1 cellular context compared by ENCODE assay signal in the genomic region with DNA sequence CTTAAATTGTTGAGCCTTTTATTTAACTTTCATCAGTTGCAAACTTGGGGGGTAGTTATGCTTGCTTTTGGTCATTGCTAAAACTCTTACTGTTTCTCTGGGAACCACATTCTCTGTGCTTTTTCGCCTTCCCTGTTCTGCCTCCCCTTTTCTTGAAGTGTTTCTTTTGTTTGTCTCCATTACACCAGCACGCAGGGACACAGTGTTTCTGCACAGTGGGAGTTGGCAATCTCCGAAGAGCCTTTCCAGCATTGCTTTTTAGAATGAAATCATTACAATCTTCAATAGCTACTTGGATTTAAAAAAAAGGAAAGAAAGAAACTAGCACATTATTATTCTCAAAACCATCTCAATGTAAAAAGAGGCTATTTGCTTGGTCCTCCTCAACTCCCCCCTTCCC.
TF ChIP-seq lines count a peak whose summit lies in the region.

No MANE protein-coding gene starts in this region.

TF ChIP-seq in GM23338, 12 proteins besides CTCF, POLR2A, EP300 and RAD21 (continued from another document):
- TF ChIP-seq, protein P1, sequence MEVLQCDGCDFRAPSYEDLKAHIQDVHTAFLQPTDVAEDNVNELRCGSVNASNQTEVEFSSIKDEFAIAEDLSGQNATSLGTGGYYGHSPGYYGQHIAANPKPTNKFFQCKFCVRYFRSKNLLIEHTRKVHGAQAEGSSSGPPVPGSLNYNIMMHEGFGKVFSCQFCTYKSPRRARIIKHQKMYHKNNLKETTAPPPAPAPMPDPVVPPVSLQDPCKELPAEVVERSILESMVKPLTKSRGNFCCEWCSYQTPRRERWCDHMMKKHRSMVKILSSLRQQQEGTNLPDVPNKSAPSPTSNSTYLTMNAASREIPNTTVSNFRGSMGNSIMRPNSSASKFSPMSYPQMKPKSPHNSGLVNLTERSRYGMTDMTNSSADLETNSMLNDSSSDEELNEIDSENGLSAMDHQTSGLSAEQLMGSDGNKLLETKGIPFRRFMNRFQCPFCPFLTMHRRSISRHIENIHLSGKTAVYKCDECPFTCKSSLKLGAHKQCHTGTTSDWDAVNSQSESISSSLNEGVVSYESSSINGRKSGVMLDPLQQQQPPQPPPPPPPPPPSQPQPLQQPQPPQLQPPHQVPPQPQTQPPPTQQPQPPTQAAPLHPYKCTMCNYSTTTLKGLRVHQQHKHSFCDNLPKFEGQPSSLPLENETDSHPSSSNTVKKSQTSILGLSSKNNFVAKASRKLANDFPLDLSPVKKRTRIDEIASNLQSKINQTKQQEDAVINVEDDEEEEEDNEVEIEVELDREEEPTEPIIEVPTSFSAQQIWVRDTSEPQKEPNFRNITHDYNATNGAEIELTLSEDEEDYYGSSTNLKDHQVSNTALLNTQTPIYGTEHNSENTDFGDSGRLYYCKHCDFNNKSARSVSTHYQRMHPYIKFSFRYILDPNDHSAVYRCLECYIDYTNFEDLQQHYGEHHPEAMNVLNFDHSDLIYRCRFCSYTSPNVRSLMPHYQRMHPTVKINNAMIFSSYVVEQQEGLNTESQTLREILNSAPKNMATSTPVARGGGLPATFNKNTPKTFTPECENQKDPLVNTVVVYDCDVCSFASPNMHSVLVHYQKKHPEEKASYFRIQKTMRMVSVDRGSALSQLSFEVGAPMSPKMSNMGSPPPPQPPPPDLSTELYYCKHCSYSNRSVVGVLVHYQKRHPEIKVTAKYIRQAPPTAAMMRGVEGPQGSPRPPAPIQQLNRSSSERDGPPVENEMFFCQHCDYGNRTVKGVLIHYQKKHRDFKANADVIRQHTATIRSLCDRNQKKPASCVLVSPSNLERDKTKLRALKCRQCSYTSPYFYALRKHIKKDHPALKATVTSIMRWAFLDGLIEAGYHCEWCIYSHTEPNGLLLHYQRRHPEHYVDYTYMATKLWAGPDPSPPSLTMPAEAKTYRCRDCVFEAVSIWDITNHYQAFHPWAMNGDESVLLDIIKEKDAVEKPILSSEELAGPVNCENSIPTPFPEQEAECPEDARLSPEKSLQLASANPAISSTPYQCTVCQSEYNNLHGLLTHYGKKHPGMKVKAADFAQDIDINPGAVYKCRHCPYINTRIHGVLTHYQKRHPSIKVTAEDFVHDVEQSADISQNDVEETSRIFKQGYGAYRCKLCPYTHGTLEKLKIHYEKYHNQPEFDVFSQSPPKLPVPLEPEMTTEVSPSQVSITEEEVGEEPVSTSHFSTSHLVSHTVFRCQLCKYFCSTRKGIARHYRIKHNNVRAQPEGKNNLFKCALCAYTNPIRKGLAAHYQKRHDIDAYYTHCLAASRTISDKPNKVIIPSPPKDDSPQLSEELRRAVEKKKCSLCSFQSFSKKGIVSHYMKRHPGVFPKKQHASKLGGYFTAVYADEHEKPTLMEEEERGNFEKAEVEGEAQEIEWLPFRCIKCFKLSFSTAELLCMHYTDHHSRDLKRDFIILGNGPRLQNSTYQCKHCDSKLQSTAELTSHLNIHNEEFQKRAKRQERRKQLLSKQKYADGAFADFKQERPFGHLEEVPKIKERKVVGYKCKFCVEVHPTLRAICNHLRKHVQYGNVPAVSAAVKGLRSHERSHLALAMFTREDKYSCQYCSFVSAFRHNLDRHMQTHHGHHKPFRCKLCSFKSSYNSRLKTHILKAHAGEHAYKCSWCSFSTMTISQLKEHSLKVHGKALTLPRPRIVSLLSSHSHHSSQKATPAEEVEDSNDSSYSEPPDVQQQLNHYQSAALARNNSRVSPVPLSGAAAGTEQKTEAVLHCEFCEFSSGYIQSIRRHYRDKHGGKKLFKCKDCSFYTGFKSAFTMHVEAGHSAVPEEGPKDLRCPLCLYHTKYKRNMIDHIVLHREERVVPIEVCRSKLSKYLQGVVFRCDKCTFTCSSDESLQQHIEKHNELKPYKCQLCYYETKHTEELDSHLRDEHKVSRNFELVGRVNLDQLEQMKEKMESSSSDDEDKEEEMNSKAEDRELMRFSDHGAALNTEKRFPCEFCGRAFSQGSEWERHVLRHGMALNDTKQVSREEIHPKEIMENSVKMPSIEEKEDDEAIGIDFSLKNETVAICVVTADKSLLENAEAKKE (CRISPR knock-in tag; IDR thresholded peaks at IDR 0.05), result no peak
- no peak for TF ChIP-seq CREB1 (CRISPR knock-in tag; IDR thresholded peaks at IDR 0.05; ENCODE audit: low read depth)
- TF ChIP-seq EZH2 (IDR thresholded peaks at IDR 0.05; ENCODE audit: low read depth, unreplicated experiment), result no peak
- TF ChIP-seq ZNF331 (CRISPR knock-in tag; IDR thresholded peaks at IDR 0.05; ENCODE audit: low read depth), result no peak
- TF ChIP-seq, protein P2, sequence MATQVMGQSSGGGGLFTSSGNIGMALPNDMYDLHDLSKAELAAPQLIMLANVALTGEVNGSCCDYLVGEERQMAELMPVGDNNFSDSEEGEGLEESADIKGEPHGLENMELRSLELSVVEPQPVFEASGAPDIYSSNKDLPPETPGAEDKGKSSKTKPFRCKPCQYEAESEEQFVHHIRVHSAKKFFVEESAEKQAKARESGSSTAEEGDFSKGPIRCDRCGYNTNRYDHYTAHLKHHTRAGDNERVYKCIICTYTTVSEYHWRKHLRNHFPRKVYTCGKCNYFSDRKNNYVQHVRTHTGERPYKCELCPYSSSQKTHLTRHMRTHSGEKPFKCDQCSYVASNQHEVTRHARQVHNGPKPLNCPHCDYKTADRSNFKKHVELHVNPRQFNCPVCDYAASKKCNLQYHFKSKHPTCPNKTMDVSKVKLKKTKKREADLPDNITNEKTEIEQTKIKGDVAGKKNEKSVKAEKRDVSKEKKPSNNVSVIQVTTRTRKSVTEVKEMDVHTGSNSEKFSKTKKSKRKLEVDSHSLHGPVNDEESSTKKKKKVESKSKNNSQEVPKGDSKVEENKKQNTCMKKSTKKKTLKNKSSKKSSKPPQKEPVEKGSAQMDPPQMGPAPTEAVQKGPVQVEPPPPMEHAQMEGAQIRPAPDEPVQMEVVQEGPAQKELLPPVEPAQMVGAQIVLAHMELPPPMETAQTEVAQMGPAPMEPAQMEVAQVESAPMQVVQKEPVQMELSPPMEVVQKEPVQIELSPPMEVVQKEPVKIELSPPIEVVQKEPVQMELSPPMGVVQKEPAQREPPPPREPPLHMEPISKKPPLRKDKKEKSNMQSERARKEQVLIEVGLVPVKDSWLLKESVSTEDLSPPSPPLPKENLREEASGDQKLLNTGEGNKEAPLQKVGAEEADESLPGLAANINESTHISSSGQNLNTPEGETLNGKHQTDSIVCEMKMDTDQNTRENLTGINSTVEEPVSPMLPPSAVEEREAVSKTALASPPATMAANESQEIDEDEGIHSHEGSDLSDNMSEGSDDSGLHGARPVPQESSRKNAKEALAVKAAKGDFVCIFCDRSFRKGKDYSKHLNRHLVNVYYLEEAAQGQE (IDR thresholded peaks at IDR 0.05; ENCODE audit: unreplicated experiment), result no peak
- TF ChIP-seq STAT1 (IDR thresholded peaks at IDR 0.05; ENCODE audit: unreplicated experiment), result no peak
- no peak for TF ChIP-seq EZH2phosphoT487 (IDR thresholded peaks at IDR 0.05; ENCODE audit: unreplicated experiment)
- no peak for TF ChIP-seq ZNF114 (CRISPR knock-in tag; IDR thresholded peaks at IDR 0.05)
- TF ChIP-seq NANOG (IDR thresholded peaks at IDR 0.05; ENCODE audit: borderline replicate concordance), result no peak
